Comparison of ENCODE assay signal across 27 cellular contexts in genomic region chr1:3628445-3628844, GRCh38. TPM values are rescaled to one million over a fixed set of nuclear protein-coding genes. Genes with fewer than 3 reads are reported as not detected.
DNase-seq lines count a peak whose midpoint lies in the region; ATAC-seq, FAIRE-seq and TF ChIP-seq lines count a peak whose summit lies in the region.
"Had no signal": no experiment of that assay in that cellular context is flagged by ENCODE, and none has a peak within 500 bp of the region (broad histone marks: within the 10 kb centered on the region; RNA-seq: fewer than 3 reads in every experiment).

No MANE protein-coding gene starts in this region.

- no peak overlapping the region for H3K4me3 ChIP-seq in right lobe of liver
- no peak overlapping the region for H3K4me3 ChIP-seq in HepG2 (replicated peaks in 1 of 3; ENCODE audit: insufficient read depth in 1 of 3, low read depth in 2 of 3, low read length in 3 of 3)
- H3K4me3 ChIP-seq: HAP-1, Peyer's patch had no signal

- DNase-seq in right lobe of liver (peak in 2 of 3 donors; percentile 4 to 20), HepG2 (ENCODE audit: low spot score) (no peak), T-helper 17 cell (no peak), inferior parietal cortex (ENCODE audit: extremely low spot score) (no peak), SIG-M5 treated with dmso at 0.1 percent for 504 hours (lab: John Stamatoyannopoulos, UW; ENCODE audit: unreplicated experiment) (no peak), ecto neural progenitor cell (ENCODE audit: low spot score) (no peak)
- DNase-seq: C1 segment of cervical spinal cord; Caco-2; CD8-positive, alpha-beta T cell; DMS 273 treated with DMSO at 0.1 percent for 48 hours; DMS79; EL; GF-D8; GOT3; HFFc6; KBM-7; NCI-H1105 treated with DMSO at 0.1 percent for 48 hours; NCI-H146; NCI-H1930; NCI-H446 treated with DMSO at 0.1 percent for 48 hours; NCI-H526; Peyer's patch; SIG-M5 had no signal

- H3K4me2 ChIP-seq in HepG2 (ENCODE audit: low read depth, low read length): no peak overlapping the region

- H3K36me3 Mint-ChIP-seq in T-helper 17 cell (ENCODE audit: low read depth) (no peaks in the 10 kb centered on the region), nephron (ENCODE audit: low read depth) (peaks cover 20% of the 10 kb centered on the region)

- TF ChIP-seq CTCF in right lobe of liver (IDR thresholded peaks at IDR 0.05) (no peak), HepG2 (CRISPR knock-in tag; IDR thresholded peaks at IDR 0.05) (no peak), nephron (IDR thresholded peaks at IDR 0.05; ENCODE audit: unreplicated experiment in 3 of 3) (no peak)

- H4K20me1 ChIP-seq in HepG2 (ENCODE audit: insufficient read depth, low read length): no peaks in the 10 kb centered on the region

- H3K27me3 Mint-ChIP-seq in T-helper 17 cell (no peaks in the 10 kb centered on the region), nephron (ENCODE audit: low read depth) (no peaks in the 10 kb centered on the region)

- H3K27me3 ChIP-seq in right lobe of liver (no peaks in the 10 kb centered on the region), HepG2 (ENCODE audit: control insufficient read depth in 1 of 2, insufficient read depth in 2 of 2, low read length in 2 of 2) (no peaks in the 10 kb centered on the region)
- H3K27me3 ChIP-seq: Peyer's patch had no signal

- peak overlapping the region; percentile 32 for H3K27ac Mint-ChIP-seq in T-helper 17 cell
- H3K27ac Mint-ChIP-seq in nephron: no peak overlapping the region
- H3K27ac Mint-ChIP-seq: CD8-positive, alpha-beta T cell; HFFc6 had no signal

- H3K9me3 ChIP-seq in right lobe of liver (no peaks in the 10 kb centered on the region), HepG2 (ENCODE audit: low read length) (no peaks in the 10 kb centered on the region), T-helper 17 cell (ENCODE audit: control insufficient read depth, low read length, poor library complexity, severe bottlenecking) (no peaks in the 10 kb centered on the region)
- H3K9me3 ChIP-seq: Caco-2, HAP-1, Peyer's patch had no signal

- no TSS peak for BruUV-seq in HepG2 (replicated peaks; lab: Mats Ljungman, UMichigan)

- no peak for FAIRE-seq in HepG2 (lab: Jason Lieb, UNC)
- FAIRE-seq: GM12891, HTR-8/SVneo had no signal

- peaks cover 0 to 17% (median 5%) of the 10 kb centered on the region in 4 donors for H3K4me1 ChIP-seq in right lobe of liver
- H3K4me1 ChIP-seq in HepG2 (ENCODE audit: insufficient read depth, low read length): peaks cover 17% of the 10 kb centered on the region
- H3K4me1 ChIP-seq: HAP-1 had no signal

- 94% methylated on average over 5 of the region's 10 CpGs for WGBS in right lobe of liver (ENCODE audit: insufficient coverage, low coverage, low lambda C conversion rate, missing lambda C conversion rate)
- WGBS in HepG2 (ENCODE audit: low lambda C conversion rate): 92% methylated on average over 10 of the region's 10 CpGs

- no peaks in the 10 kb centered on the region for H3K9me3 Mint-ChIP-seq in nephron
- H3K9me3 Mint-ChIP-seq: CD8-positive, alpha-beta T cell; HFFc6 had no signal

- no peak overlapping the region for H3K9ac ChIP-seq in HepG2 (ENCODE audit: insufficient read depth, low read depth, low read length)

- no peak for TF ChIP-seq RAD21 in HepG2 (CRISPR knock-in tag; IDR thresholded peaks at IDR 0.05)

- ATAC-seq in right lobe of liver: no peak
- no peak for ATAC-seq in HepG2
- ATAC-seq in T-helper 17 cell: no peak
- ATAC-seq: CD8-positive, alpha-beta T cell had no signal

- POLR2A ChIA-PET in HepG2 (lab: Yijun Ruan, JAX): interaction anchor here (1.0 kb wide), 1 partner anchor 38 kb away, joined by 3 read pairs; no protein-coding TSS in a partner anchor

- H3K4me1 Mint-ChIP-seq in T-helper 17 cell (peaks cover 19% of the 10 kb centered on the region), nephron (peaks cover 18% of the 10 kb centered on the region)

- peaks cover 5% of the 10 kb centered on the region for H3K79me2 ChIP-seq in HepG2 (ENCODE audit: insufficient read depth, low read length)

- intact Hi-C loops in right lobe of liver (cut with DNase I) (no loop called here), HepG2 (cut with micrococcal nuclease; ENCODE audit: unreplicated experiment) (no loop called here)

- no peak overlapping the region for H2AFZ ChIP-seq in HepG2 (ENCODE audit: low read length)

- no peak for TF ChIP-seq EP300 in HepG2 (IDR thresholded peaks at IDR 0.05; ENCODE audit: low read depth in 2 of 2, low read length in 2 of 2)
- no peak for TF ChIP-seq EP300 in HepG2 (CRISPR knock-in tag; IDR thresholded peaks at IDR 0.05; ENCODE audit: borderline replicate concordance)

- CTCF ChIA-PET in HepG2 (lab: Yijun Ruan, JAX; ENCODE audit: low intra/inter-chr PET ratio, low total read pairs): no interaction called here

- H3K4me3 Mint-ChIP-seq in T-helper 17 cell (no peak overlapping the region), nephron (peak overlapping the region; percentile 13 to 46 (median 38))
- H3K4me3 Mint-ChIP-seq: CD8-positive, alpha-beta T cell; HFFc6 had no signal

- in situ Hi-C loops in HepG2 (cut with HindIII; ENCODE audit: extremely low pct_ligation_motif_present, low pct_unique_long_range_greater_than_20kb): no loop called here

- no peak overlapping the region for H3K27ac ChIP-seq in right lobe of liver
- no peak overlapping the region for H3K27ac ChIP-seq in HepG2 (ENCODE audit: extremely low read length, insufficient read depth, low read length)
- H3K27ac ChIP-seq: Peyer's patch had no signal

- H3K36me3 ChIP-seq in right lobe of liver (peaks cover 2 to 41% (median 16%) of the 10 kb centered on the region in 4 donors), HepG2 (replicated peaks in 1 of 2; ENCODE audit: control insufficient read depth in 1 of 2, insufficient read depth in 2 of 2, low read length in 2 of 2) (peaks cover 22 to 39% of the 10 kb centered on the region in 2 experiments)

- TF ChIP-seq POLR2A in right lobe of liver (IDR thresholded peaks at IDR 0.05) (no peak), HepG2 (IDR thresholded peaks at IDR 0.05; ENCODE audit: insufficient read depth in 1 of 2, low read depth in 2 of 2, low read length in 2 of 2) (no peak)

RNA-seq across cellular contexts. Expression of gene TPRG1L, which starts 3.6 kb away (rescaled TPM):
- total RNA-seq in right lobe of liver (10 to 100 TPM; 42.5 to 54.6 (median 53.4) TPM), HepG2 (2016; rRNA removed; fragmentation: Illumina TruSeq; extraction: Trizol) (21.3 and 31.7 TPM in 2 replicates), T-helper 17 cell (10 to 100 TPM; 30.3 to 34.9 TPM)
- total RNA-seq in HepG2 (2016; cell fraction: cytosol; rRNA removed; fragmentation: Illumina TruSeq; extraction: Trizol; ENCODE audit: low read depth): 5.7 and 6.3 TPM in 2 replicates
- total RNA-seq in HepG2 (2016; cell fraction: insoluble cytoplasmic fraction; rRNA removed; fragmentation: Illumina TruSeq; extraction: Trizol): 20.0 and 34.6 TPM in 2 replicates
- total RNA-seq in HepG2 (2016; cell fraction: membrane; rRNA removed; fragmentation: Illumina TruSeq; extraction: Trizol): 26.8 and 28.4 TPM in 2 replicates
- 13.9 and 17.8 TPM in 2 replicates for total RNA-seq in HepG2 (2016; cell fraction: nucleus; rRNA removed; fragmentation: Illumina TruSeq; extraction: Trizol)
- polyA plus RNA-seq in HepG2 (2011; rRNA removed): 37.4 and 44.3 TPM in 2 replicates
- 39.8 and 48.5 TPM in 2 replicates for polyA plus RNA-seq in HepG2 (2011; cell fraction: cytosol; rRNA removed)
- 18.5 and 21.7 TPM in 2 replicates for polyA plus RNA-seq in HepG2 (2011; cell fraction: nucleus; rRNA removed)
- 32.1 and 36.9 TPM in 2 replicates for polyA plus RNA-seq in HepG2 (2012)
- polyA plus RNA-seq in HepG2 (2016; cell fraction: cytosol; fragmentation: Illumina TruSeq; extraction: Trizol; ENCODE audit: low read depth): 9.7 and 10.7 TPM in 2 replicates
- 66.4 and 67.1 TPM in 2 replicates for polyA plus RNA-seq in HepG2 (2016; cell fraction: insoluble cytoplasmic fraction; fragmentation: Illumina TruSeq; extraction: Trizol; ENCODE audit: low read depth)
- 27.9 and 28.2 TPM in 2 replicates for polyA plus RNA-seq in HepG2 (2016; cell fraction: membrane; fragmentation: Illumina TruSeq; extraction: Trizol; ENCODE audit: low read depth)
- polyA plus RNA-seq in HepG2 (2016; cell fraction: nucleus; fragmentation: Illumina TruSeq; extraction: Trizol; ENCODE audit: insufficient read depth, low read depth): 42.7 TPM in 2 replicates
- polyA minus RNA-seq in HepG2 (2011; rRNA and poly(A)+ RNA removed; ENCODE audit: low replicate concordance): 33.6 and 37.3 TPM in 2 replicates
- polyA minus RNA-seq in HepG2 (2011; cell fraction: cytosol; rRNA and poly(A)+ RNA removed): 24.6 and 30.2 TPM in 2 replicates
- 8.0 and 10.2 TPM in 2 replicates for polyA minus RNA-seq in HepG2 (2011; cell fraction: nucleus; rRNA and poly(A)+ RNA removed)

RNA-seq across cellular contexts. Expression of gene MEGF6, which starts 17.1 kb away (rescaled TPM):
- total RNA-seq in right lobe of liver (1 to 10 TPM; 2.2 to 9.6 (median 4.4) TPM), HepG2 (2016; rRNA removed; fragmentation: Illumina TruSeq; extraction: Trizol) (0.76 and 1.9 TPM in 2 replicates), T-helper 17 cell (10 to 100 TPM; 63.1 to 63.8 TPM)
- 0.18 and 0.61 TPM in 2 replicates for total RNA-seq in HepG2 (2016; cell fraction: cytosol; rRNA removed; fragmentation: Illumina TruSeq; extraction: Trizol; ENCODE audit: low read depth)
- 0.70 and 2.7 TPM in 2 replicates for total RNA-seq in HepG2 (2016; cell fraction: insoluble cytoplasmic fraction; rRNA removed; fragmentation: Illumina TruSeq; extraction: Trizol)
- 0.52 and 0.96 TPM in 2 replicates for total RNA-seq in HepG2 (2016; cell fraction: membrane; rRNA removed; fragmentation: Illumina TruSeq; extraction: Trizol)
- total RNA-seq in HepG2 (2016; cell fraction: nucleus; rRNA removed; fragmentation: Illumina TruSeq; extraction: Trizol): 2.7 and 3.4 TPM in 2 replicates
- polyA plus RNA-seq in HepG2 (2011; rRNA removed): 1.9 and 3.5 TPM in 2 replicates
- 0.90 and 1.8 TPM in 2 replicates for polyA plus RNA-seq in HepG2 (2011; cell fraction: cytosol; rRNA removed)
- 68.1 and 94.7 TPM in 2 replicates for polyA plus RNA-seq in HepG2 (2011; cell fraction: nucleus; rRNA removed)
- 3.6 and 4.8 TPM in 2 replicates for polyA plus RNA-seq in HepG2 (2012)
- polyA plus RNA-seq in HepG2 (2016; cell fraction: cytosol; fragmentation: Illumina TruSeq; extraction: Trizol; ENCODE audit: low read depth): 0.09 and 0.19 TPM in 2 replicates
- 0.80 and 1.3 TPM in 2 replicates for polyA plus RNA-seq in HepG2 (2016; cell fraction: insoluble cytoplasmic fraction; fragmentation: Illumina TruSeq; extraction: Trizol; ENCODE audit: low read depth)
- polyA plus RNA-seq in HepG2 (2016; cell fraction: membrane; fragmentation: Illumina TruSeq; extraction: Trizol; ENCODE audit: low read depth): 0.19 and 0.34 TPM in 2 replicates
- polyA plus RNA-seq in HepG2 (2016; cell fraction: nucleus; fragmentation: Illumina TruSeq; extraction: Trizol; ENCODE audit: insufficient read depth, low read depth): 8.1 and 10.4 TPM in 2 replicates
- polyA minus RNA-seq in HepG2 (2011; rRNA and poly(A)+ RNA removed; ENCODE audit: low replicate concordance): 3.5 and 4.6 TPM in 2 replicates
- 1.7 and 2.4 TPM in 2 replicates for polyA minus RNA-seq in HepG2 (2011; cell fraction: cytosol; rRNA and poly(A)+ RNA removed)
- 5.6 and 10.6 TPM in 2 replicates for polyA minus RNA-seq in HepG2 (2011; cell fraction: nucleus; rRNA and poly(A)+ RNA removed)

RNA-seq across cellular contexts. Expression of gene WRAP73, which starts 21.5 kb away (rescaled TPM):
- total RNA-seq in right lobe of liver (1 to 10 TPM; 5.6 to 9.1 (median 7.1) TPM), HepG2 (2016; rRNA removed; fragmentation: Illumina TruSeq; extraction: Trizol) (18.1 and 21.0 TPM in 2 replicates), T-helper 17 cell (10 to 100 TPM; 24.8 to 25.9 TPM)
- total RNA-seq in HepG2 (2016; cell fraction: cytosol; rRNA removed; fragmentation: Illumina TruSeq; extraction: Trizol; ENCODE audit: low read depth): 5.0 and 5.8 TPM in 2 replicates
- total RNA-seq in HepG2 (2016; cell fraction: insoluble cytoplasmic fraction; rRNA removed; fragmentation: Illumina TruSeq; extraction: Trizol): 20.2 and 20.3 TPM in 2 replicates
- 8.8 and 10.8 TPM in 2 replicates for total RNA-seq in HepG2 (2016; cell fraction: membrane; rRNA removed; fragmentation: Illumina TruSeq; extraction: Trizol)
- 14.3 and 17.1 TPM in 2 replicates for total RNA-seq in HepG2 (2016; cell fraction: nucleus; rRNA removed; fragmentation: Illumina TruSeq; extraction: Trizol)
- polyA plus RNA-seq in HepG2 (2011; rRNA removed): 40.4 and 44.1 TPM in 2 replicates
- polyA plus RNA-seq in HepG2 (2011; cell fraction: cytosol; rRNA removed): 27.5 and 35.0 TPM in 2 replicates
- polyA plus RNA-seq in HepG2 (2011; cell fraction: nucleus; rRNA removed): 78.4 and 79.9 TPM in 2 replicates
- polyA plus RNA-seq in HepG2 (2012): 12.9 and 18.3 TPM in 2 replicates
- 5.5 TPM in 2 replicates for polyA plus RNA-seq in HepG2 (2016; cell fraction: cytosol; fragmentation: Illumina TruSeq; extraction: Trizol; ENCODE audit: low read depth)
- 19.4 and 25.1 TPM in 2 replicates for polyA plus RNA-seq in HepG2 (2016; cell fraction: insoluble cytoplasmic fraction; fragmentation: Illumina TruSeq; extraction: Trizol; ENCODE audit: low read depth)
- 6.3 and 7.2 TPM in 2 replicates for polyA plus RNA-seq in HepG2 (2016; cell fraction: membrane; fragmentation: Illumina TruSeq; extraction: Trizol; ENCODE audit: low read depth)
- 41.4 and 53.5 TPM in 2 replicates for polyA plus RNA-seq in HepG2 (2016; cell fraction: nucleus; fragmentation: Illumina TruSeq; extraction: Trizol; ENCODE audit: insufficient read depth, low read depth)
- polyA minus RNA-seq in HepG2 (2011; rRNA and poly(A)+ RNA removed; ENCODE audit: low replicate concordance): 43.7 and 46.5 TPM in 2 replicates
- polyA minus RNA-seq in HepG2 (2011; cell fraction: cytosol; rRNA and poly(A)+ RNA removed): 11.9 and 16.4 TPM in 2 replicates
- polyA minus RNA-seq in HepG2 (2011; cell fraction: nucleus; rRNA and poly(A)+ RNA removed): 18.4 and 19.5 TPM in 2 replicates

RNA-seq across cellular contexts. Expression of gene TP73, which starts 23.9 kb away (rescaled TPM):
- total RNA-seq in right lobe of liver (1 to 10 TPM in 2 of 6 experiments, under 1 TPM in 4; 0.05 to 2.3 (median 0.32) TPM), HepG2 (2016; rRNA removed; fragmentation: Illumina TruSeq; extraction: Trizol) (0.69 and 1.1 TPM in 2 replicates), T-helper 17 cell (under 1 TPM in 1 of 2 donors, not detected in 1; 0.31 TPM)
- 0.35 and 0.51 TPM in 2 replicates for total RNA-seq in HepG2 (2016; cell fraction: cytosol; rRNA removed; fragmentation: Illumina TruSeq; extraction: Trizol; ENCODE audit: low read depth)
- total RNA-seq in HepG2 (2016; cell fraction: insoluble cytoplasmic fraction; rRNA removed; fragmentation: Illumina TruSeq; extraction: Trizol): 0.39 and 1.1 TPM in 2 replicates
- total RNA-seq in HepG2 (2016; cell fraction: membrane; rRNA removed; fragmentation: Illumina TruSeq; extraction: Trizol): 1.3 and 1.4 TPM in 2 replicates
- 1.7 and 2.1 TPM in 2 replicates for total RNA-seq in HepG2 (2016; cell fraction: nucleus; rRNA removed; fragmentation: Illumina TruSeq; extraction: Trizol)
- polyA plus RNA-seq in HepG2 (2011; rRNA removed): 0.49 and 0.59 TPM in 2 replicates
- polyA plus RNA-seq in HepG2 (2011; cell fraction: cytosol; rRNA removed): 0.10 and 0.28 TPM in 2 replicates
- polyA plus RNA-seq in HepG2 (2011; cell fraction: nucleus; rRNA removed): 1.8 and 3.5 TPM in 2 replicates
- polyA plus RNA-seq in HepG2 (2012): 0.37 and 0.74 TPM in 2 replicates
- 0.45 and 0.53 TPM in 2 replicates for polyA plus RNA-seq in HepG2 (2016; cell fraction: cytosol; fragmentation: Illumina TruSeq; extraction: Trizol; ENCODE audit: low read depth)
- 1.5 and 1.9 TPM in 2 replicates for polyA plus RNA-seq in HepG2 (2016; cell fraction: insoluble cytoplasmic fraction; fragmentation: Illumina TruSeq; extraction: Trizol; ENCODE audit: low read depth)
- polyA plus RNA-seq in HepG2 (2016; cell fraction: membrane; fragmentation: Illumina TruSeq; extraction: Trizol; ENCODE audit: low read depth): 0.93 and 1.4 TPM in 2 replicates
- polyA plus RNA-seq in HepG2 (2016; cell fraction: nucleus; fragmentation: Illumina TruSeq; extraction: Trizol; ENCODE audit: insufficient read depth, low read depth): 3.4 and 3.9 TPM in 2 replicates
- polyA minus RNA-seq in HepG2 (2011; rRNA and poly(A)+ RNA removed; ENCODE audit: low replicate concordance): 0.48 TPM in 1 of 2 replicates, not detected in the other
- 0.30 and 0.62 TPM in 2 replicates for polyA minus RNA-seq in HepG2 (2011; cell fraction: cytosol; rRNA and poly(A)+ RNA removed)
- 0.99 and 1.2 TPM in 2 replicates for polyA minus RNA-seq in HepG2 (2011; cell fraction: nucleus; rRNA and poly(A)+ RNA removed)
- total RNA-seq: CD8-positive, alpha-beta T cell; HFFc6 had no signal

Comparison
In these comparisons a context has a peak if more than half of its experiments do, and no peak if none do; other contexts are left out.
1. DNase-seq: peak in right lobe of liver (2 of 3); none in HepG2 (single experiment), T-helper 17 cell (0 of 3), inferior parietal cortex (single experiment), SIG-M5 treated with dmso at 0.1 percent for 504 hours (single experiment) and ecto neural progenitor cell (single experiment).
2. RNA of gene MEGF6, which starts 17.1 kb away (total RNA-seq): 63.1 to 63.8 TPM in T-helper 17 cell; 2.2 to 9.6 TPM in right lobe of liver and 0.18 to 3.4 TPM in HepG2; every median in the first group is over 4 times any median in the second.